Comparison of ENCODE assay signal across 1 cellular context in the genomic region with DNA sequence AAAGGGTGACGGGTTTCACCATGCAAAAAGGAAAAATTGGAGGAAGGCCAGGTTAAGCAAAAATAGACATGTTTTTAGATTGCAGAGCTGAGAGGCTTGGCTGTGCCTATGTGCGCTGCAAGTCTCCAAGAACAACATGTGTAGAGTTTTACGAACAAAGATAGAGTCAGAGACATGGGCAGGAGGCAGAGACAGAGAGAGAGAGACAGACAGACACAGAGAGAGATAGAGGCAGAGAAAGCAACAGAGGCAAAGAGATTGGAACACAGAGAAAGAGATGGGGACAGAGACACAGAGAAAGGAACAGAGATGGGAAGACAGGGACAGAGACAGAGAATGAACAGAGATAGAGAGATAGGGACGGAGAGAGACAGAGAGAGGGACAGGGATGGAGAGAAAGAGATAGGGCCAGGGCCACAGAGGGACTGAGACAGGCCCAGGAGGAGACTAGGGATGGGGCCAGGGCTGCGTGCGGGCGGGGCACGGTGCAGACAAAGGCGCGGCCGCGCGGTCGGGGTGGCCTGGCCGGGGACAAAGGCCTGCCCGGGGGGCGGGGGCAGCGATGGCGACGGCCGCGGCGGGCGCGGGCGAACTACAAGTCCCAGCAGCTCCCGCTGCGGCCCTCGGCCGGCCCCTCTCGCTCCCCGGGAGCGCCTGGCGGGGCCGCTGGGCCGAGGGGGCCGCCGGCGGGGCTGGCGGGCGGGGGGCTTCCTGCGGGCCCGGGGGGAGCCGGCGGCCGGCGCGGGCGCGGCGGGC.
TF ChIP-seq lines count a peak whose summit lies in the region.

A gene (plus strand): TSS at position 633 of the 756 bp plus-strand sequence. CDS start 3,140 bp downstream, outside the sequence.

TF ChIP-seq in HepG2, 621 proteins besides CTCF, POLR2A, EP300 and RAD21 (continued from another document):
- TF ChIP-seq, protein P1, sequence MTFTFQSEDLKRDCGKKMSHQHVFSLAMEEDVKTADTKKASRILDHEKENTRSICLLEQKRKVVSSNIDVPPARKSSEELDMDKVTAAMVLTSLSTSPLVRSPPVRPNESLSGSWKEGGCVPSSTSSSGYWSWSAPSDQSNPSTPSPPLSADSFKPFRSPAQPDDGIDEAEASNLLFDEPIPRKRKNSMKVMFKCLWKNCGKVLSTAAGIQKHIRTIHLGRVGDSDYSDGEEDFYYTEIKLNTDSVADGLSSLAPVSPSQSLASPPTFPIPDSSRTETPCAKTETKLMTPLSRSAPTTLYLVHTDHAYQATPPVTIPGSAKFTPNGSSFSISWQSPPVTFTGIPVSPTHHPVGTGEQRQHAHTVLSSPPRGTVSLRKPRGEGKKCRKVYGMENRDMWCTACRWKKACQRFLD (CRISPR knock-in tag; IDR thresholded peaks at IDR 0.05; ENCODE audit: borderline replicate concordance) = no peak
- TF ChIP-seq ZFP37 (CRISPR knock-in tag; IDR thresholded peaks at IDR 0.05; ENCODE audit: borderline replicate concordance) = no peak
- TF ChIP-seq, protein P2, sequence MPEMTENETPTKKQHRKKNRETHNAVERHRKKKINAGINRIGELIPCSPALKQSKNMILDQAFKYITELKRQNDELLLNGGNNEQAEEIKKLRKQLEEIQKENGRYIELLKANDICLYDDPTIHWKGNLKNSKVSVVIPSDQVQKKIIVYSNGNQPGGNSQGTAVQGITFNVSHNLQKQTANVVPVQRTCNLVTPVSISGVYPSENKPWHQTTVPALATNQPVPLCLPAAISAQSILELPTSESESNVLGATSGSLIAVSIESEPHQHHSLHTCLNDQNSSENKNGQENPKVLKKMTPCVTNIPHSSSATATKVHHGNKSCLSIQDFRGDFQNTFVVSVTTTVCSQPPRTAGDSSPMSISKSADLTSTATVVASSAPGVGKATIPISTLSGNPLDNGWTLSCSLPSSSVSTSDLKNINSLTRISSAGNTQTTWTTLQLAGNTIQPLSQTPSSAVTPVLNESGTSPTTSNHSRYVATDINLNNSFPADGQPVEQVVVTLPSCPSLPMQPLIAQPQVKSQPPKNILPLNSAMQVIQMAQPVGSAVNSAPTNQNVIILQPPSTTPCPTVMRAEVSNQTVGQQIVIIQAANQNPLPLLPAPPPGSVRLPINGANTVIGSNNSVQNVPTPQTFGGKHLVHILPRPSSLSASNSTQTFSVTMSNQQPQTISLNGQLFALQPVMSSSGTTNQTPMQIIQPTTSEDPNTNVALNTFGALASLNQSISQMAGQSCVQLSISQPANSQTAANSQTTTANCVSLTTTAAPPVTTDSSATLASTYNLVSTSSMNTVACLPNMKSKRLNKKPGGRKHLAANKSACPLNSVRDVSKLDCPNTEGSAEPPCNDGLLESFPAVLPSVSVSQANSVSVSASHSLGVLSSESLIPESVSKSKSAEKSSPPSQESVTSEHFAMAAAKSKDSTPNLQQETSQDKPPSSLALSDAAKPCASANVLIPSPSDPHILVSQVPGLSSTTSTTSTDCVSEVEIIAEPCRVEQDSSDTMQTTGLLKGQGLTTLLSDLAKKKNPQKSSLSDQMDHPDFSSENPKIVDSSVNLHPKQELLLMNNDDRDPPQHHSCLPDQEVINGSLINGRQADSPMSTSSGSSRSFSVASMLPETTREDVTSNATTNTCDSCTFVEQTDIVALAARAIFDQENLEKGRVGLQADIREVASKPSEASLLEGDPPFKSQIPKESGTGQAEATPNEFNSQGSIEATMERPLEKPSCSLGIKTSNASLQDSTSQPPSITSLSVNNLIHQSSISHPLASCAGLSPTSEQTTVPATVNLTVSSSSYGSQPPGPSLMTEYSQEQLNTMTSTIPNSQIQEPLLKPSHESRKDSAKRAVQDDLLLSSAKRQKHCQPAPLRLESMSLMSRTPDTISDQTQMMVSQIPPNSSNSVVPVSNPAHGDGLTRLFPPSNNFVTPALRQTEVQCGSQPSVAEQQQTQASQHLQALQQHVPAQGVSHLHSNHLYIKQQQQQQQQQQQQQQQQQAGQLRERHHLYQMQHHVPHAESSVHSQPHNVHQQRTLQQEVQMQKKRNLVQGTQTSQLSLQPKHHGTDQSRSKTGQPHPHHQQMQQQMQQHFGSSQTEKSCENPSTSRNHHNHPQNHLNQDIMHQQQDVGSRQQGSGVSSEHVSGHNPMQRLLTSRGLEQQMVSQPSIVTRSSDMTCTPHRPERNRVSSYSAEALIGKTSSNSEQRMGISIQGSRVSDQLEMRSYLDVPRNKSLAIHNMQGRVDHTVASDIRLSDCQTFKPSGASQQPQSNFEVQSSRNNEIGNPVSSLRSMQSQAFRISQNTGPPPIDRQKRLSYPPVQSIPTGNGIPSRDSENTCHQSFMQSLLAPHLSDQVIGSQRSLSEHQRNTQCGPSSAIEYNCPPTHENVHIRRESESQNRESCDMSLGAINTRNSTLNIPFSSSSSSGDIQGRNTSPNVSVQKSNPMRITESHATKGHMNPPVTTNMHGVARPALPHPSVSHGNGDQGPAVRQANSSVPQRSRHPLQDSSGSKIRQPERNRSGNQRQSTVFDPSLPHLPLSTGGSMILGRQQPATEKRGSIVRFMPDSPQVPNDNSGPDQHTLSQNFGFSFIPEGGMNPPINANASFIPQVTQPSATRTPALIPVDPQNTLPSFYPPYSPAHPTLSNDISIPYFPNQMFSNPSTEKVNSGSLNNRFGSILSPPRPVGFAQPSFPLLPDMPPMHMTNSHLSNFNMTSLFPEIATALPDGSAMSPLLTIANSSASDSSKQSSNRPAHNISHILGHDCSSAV (CRISPR knock-in tag; IDR thresholded peaks at IDR 0.05; ENCODE audit: borderline replicate concordance) = no peak
- no peak for TF ChIP-seq NCOA1 (CRISPR knock-in tag; IDR thresholded peaks at IDR 0.05)
- TF ChIP-seq GZF1 (CRISPR knock-in tag; IDR thresholded peaks at IDR 0.05) = no peak
- no peak for TF ChIP-seq ZNF337 (CRISPR knock-in tag; IDR thresholded peaks at IDR 0.05; ENCODE audit: borderline replicate concordance, low read depth)
- no peak for TF ChIP-seq CBX5 (CRISPR knock-in tag; IDR thresholded peaks at IDR 0.05; ENCODE audit: borderline replicate concordance)
